23 cellular contexts compared by ENCODE assay signal in genomic region chr14:66471584-66471983, GRCh38. TPM values are rescaled to one million over a fixed set of nuclear protein-coding genes. Genes with fewer than 3 reads are reported as not detected.
"Had no signal": no experiment of that assay in that cellular context is flagged by ENCODE, and none has a peak within 500 bp of the region (broad histone marks: within the 10 kb centered on the region; RNA-seq: fewer than 3 reads in every experiment).

No MANE protein-coding gene starts in this region.

- DNase-seq: Karpas-422, KG1, MM.1S, NCI-H1092 treated with DMSO at 0.1 percent for 48 hours, NCI-H1436, NCI-H187, NCI-H2029 treated with DMSO at 0.1 percent for 48 hours, NCI-H2107, NCI-H226, NCI-H446, NCI-H510A, NCI-H524 treated with DMSO at 0.1 percent for 48 hours, NCI-H69, NCI-H774, Right ventricle myocardium superior, RPMI8226, SIG-M5, SK-N-SH, SW 1271, T-cell had no signal

- ATAC-seq: T-cell had no signal

- H3K9ac ChIP-seq: SK-N-SH had no signal

- H3K9me3 ChIP-seq: SJSA1 had no signal

- H3K36me3 ChIP-seq: SJSA1 had no signal

- H3K4me3 ChIP-seq: SJSA1 had no signal

- H3K27ac ChIP-seq: HL-60, SJSA1 had no signal

RNA-seq across cellular contexts. Expression of gene CCDC196, which starts 14.6 kb away (rescaled TPM):
- total RNA-seq: M059J, Right ventricle myocardium superior, SJSA1, T-cell had no signal
